Comparison of ENCODE assay signal across 27 cellular contexts in the genomic region with DNA sequence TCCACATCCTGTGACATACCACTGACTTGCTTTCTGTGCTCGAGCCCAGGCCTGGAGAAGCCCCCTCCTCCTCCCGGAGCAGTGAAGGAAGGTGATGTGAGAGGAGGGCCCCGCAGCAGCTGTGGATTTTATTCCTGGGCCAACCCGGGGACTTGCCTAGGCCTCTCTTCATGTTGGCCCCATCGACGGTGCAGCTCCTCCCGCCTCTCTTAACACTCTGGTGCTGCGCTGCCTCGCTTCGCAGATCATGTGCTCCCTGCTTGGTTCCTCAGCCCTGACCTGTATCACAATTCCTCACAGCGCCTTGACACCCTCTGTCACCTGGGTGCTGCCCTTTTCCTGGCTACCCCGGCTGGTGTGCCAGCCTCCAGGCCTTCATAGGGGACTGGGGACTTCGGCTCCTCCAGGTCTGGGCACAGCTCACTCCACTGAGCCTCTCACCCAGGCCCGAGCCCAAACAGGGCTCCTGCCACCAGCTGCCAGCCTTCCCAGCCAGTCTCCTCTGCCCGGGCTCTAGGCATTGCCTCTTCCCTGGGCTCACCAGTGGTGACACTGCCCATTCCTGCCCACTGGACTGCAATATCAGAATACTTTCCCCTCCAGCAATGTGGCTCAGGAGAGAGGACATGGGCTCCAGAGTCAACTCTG. TPM values are rescaled to one million over a fixed set of nuclear protein-coding genes. Genes with fewer than 3 reads are reported as not detected.
DNase-seq lines count a peak whose midpoint lies in the region; ATAC-seq and TF ChIP-seq lines count a peak whose summit lies in the region.
"Had no signal": no experiment of that assay in that cellular context is flagged by ENCODE, and none has a peak within 500 bp of the region (broad histone marks: within the 10 kb centered on the region; RNA-seq: fewer than 3 reads in every experiment).

No MANE protein-coding gene starts in this region.

- H3K9me3 Mint-ChIP-seq in IgD-negative memory B cell (no peaks in the 10 kb centered on the region), nephron progenitor cell (no peaks in the 10 kb centered on the region)
- no peaks in the 10 kb centered on the region for H3K9me3 Mint-ChIP-seq in dendritic cell treated with granulocyte-macrophage colony-stimulating factor and Interleukin-4, amounts not matched to agents 40 ng/mL and 50 ng/mL, for 4 days
- H3K9me3 Mint-ChIP-seq in stimulated activated naive B cell treated with anti-CD40 and anti-IgM and Interleukin-4, amounts not matched to agents 10 μg/mL and 1 μg/mL and 100 μg/mL, for 72 hours = no peaks in the 10 kb centered on the region
- H3K9me3 Mint-ChIP-seq: activated naive CD8-positive, alpha-beta T cell treated with anti-CD3 and anti-CD28 coated beads, Interleukin-2, amount 10 ng/mL, durations not matched to agents 7 days and 5 days; CD4-positive, CD25-positive, alpha-beta regulatory T cell; central memory CD8-positive, alpha-beta T cell had no signal

- DNase-seq in nephron progenitor cell = peak; percentile 30
- no peak for DNase-seq in stimulated activated naive B cell treated with anti-CD40 and anti-IgM and Interleukin-4, amounts not matched to agents 10 μg/mL and 1 μg/mL and 100 μg/mL, for 72 hours
- DNase-seq in ecto neural progenitor cell (ENCODE audit: low spot score) = no peak
- no peak for DNase-seq in T1000 (lab: John Stamatoyannopoulos, UW)
- no peak for DNase-seq in ACHN
- DNase-seq: activated CD4-positive, alpha-beta T cell treated with anti-CD3 and anti-CD28 coated beads for 4 hours; activated effector memory CD4-positive, alpha-beta T cell treated with anti-CD3 and anti-CD28 coated beads, Interleukin-2, amount 50 U/mL, for 16 hours; activated naive CD8-positive, alpha-beta T cell treated with anti-CD3 and anti-CD28 coated beads, Interleukin-2, amount 10 ng/mL, durations not matched to agents 7 days and 5 days; CD4-positive, CD25-positive, alpha-beta regulatory T cell; dermis blood vessel endothelial cell; foreskin melanocyte; heart left ventricle; kidney glomerular epithelial cell; NCI-H1092; NCI-H1694 treated with DMSO at 0.1 percent for 48 hours; NCI-H446; NCI-H748 treated with DMSO at 0.1 percent for 48 hours; stimulated activated CD4-positive, alpha-beta T cell treated with anti-CD3 and anti-CD28 coated beads, Interleukin-12 subunit alpha, Interleukin-12 subunit beta, amount 100 ng/mL, for 4 hours; stimulated activated CD4-positive, alpha-beta T cell treated with anti-CD3 and anti-CD28 coated beads, Interleukin-4, amount 100 ng/mL, for 24 hours; T-helper 9 cell; transverse colon had no signal

- no peak for TF ChIP-seq CTCF in nephron progenitor cell (IDR thresholded peaks at IDR 0.05)

- ATAC-seq in stimulated activated naive B cell treated with anti-CD40 and anti-IgM and Interleukin-4, amounts not matched to agents 10 μg/mL and 1 μg/mL and 100 μg/mL, for 72 hours (replicated peaks) = peak in 1 of 2 donors; percentile 35
- ATAC-seq: HCT116, heart left ventricle, sciatic nerve had no signal

- H3K27me3 Mint-ChIP-seq in IgD-negative memory B cell (peaks cover 2% of the 10 kb centered on the region), nephron progenitor cell (ENCODE audit: low read depth, poor library complexity) (peaks cover 19% of the 10 kb centered on the region)
- peaks cover 22% of the 10 kb centered on the region for H3K27me3 Mint-ChIP-seq in dendritic cell treated with granulocyte-macrophage colony-stimulating factor and Interleukin-4, amounts not matched to agents 40 ng/mL and 50 ng/mL, for 4 days
- H3K27me3 Mint-ChIP-seq in stimulated activated naive B cell treated with anti-CD40 and anti-IgM and Interleukin-4, amounts not matched to agents 10 μg/mL and 1 μg/mL and 100 μg/mL, for 72 hours = peaks cover 5 to 7% of the 10 kb centered on the region in 2 donors

- no peaks in the 10 kb centered on the region for H3K36me3 Mint-ChIP-seq in IgD-negative memory B cell
- H3K36me3 Mint-ChIP-seq in dendritic cell treated with granulocyte-macrophage colony-stimulating factor and Interleukin-4, amounts not matched to agents 40 ng/mL and 50 ng/mL, for 4 days (ENCODE audit: low read depth) = no peaks in the 10 kb centered on the region
- no peaks in the 10 kb centered on the region for H3K36me3 Mint-ChIP-seq in nephron progenitor cell (ENCODE audit: low read depth)
- H3K36me3 Mint-ChIP-seq in stimulated activated naive B cell treated with anti-CD40 and anti-IgM and Interleukin-4, amounts not matched to agents 10 μg/mL and 1 μg/mL and 100 μg/mL, for 72 hours = no peaks in the 10 kb centered on the region
- H3K36me3 Mint-ChIP-seq: activated naive CD8-positive, alpha-beta T cell treated with anti-CD3 and anti-CD28 coated beads, Interleukin-2, amount 10 ng/mL, durations not matched to agents 7 days and 5 days; CD4-positive, CD25-positive, alpha-beta regulatory T cell had no signal

- peak overlapping the region; percentile 29 to 75 (median 75) for H3K27ac Mint-ChIP-seq in IgD-negative memory B cell
- peak overlapping the region; percentile 74 for H3K27ac Mint-ChIP-seq in dendritic cell treated with granulocyte-macrophage colony-stimulating factor and Interleukin-4, amounts not matched to agents 40 ng/mL and 50 ng/mL, for 4 days
- H3K27ac Mint-ChIP-seq in nephron progenitor cell = peak overlapping the region; percentile 80
- H3K27ac Mint-ChIP-seq in stimulated activated naive B cell treated with anti-CD40 and anti-IgM and Interleukin-4, amounts not matched to agents 10 μg/mL and 1 μg/mL and 100 μg/mL, for 72 hours = peak overlapping the region; percentile 49
- H3K27ac Mint-ChIP-seq: activated naive CD8-positive, alpha-beta T cell treated with anti-CD3 and anti-CD28 coated beads, Interleukin-2, amount 10 ng/mL, durations not matched to agents 7 days and 5 days; CD4-positive, CD25-positive, alpha-beta regulatory T cell; progenitor cell of endocrine pancreas had no signal

- H3K4me3 Mint-ChIP-seq in IgD-negative memory B cell = peak overlapping the region in 1 of 4 donors; percentile 24
- no peak overlapping the region for H3K4me3 Mint-ChIP-seq in dendritic cell treated with granulocyte-macrophage colony-stimulating factor and Interleukin-4, amounts not matched to agents 40 ng/mL and 50 ng/mL, for 4 days
- H3K4me3 Mint-ChIP-seq in nephron progenitor cell = no peak overlapping the region
- no peak overlapping the region for H3K4me3 Mint-ChIP-seq in stimulated activated naive B cell treated with anti-CD40 and anti-IgM and Interleukin-4, amounts not matched to agents 10 μg/mL and 1 μg/mL and 100 μg/mL, for 72 hours
- H3K4me3 Mint-ChIP-seq: activated naive CD8-positive, alpha-beta T cell treated with anti-CD3 and anti-CD28 coated beads, Interleukin-2, amount 10 ng/mL, durations not matched to agents 7 days and 5 days; CD4-positive, CD25-positive, alpha-beta regulatory T cell; central memory CD8-positive, alpha-beta T cell had no signal

- H3K4me1 Mint-ChIP-seq in IgD-negative memory B cell (peaks cover 18 to 37% (median 25%) of the 10 kb centered on the region in 3 donors), nephron progenitor cell (peaks cover 97% of the 10 kb centered on the region)
- peaks cover 64% of the 10 kb centered on the region for H3K4me1 Mint-ChIP-seq in dendritic cell treated with granulocyte-macrophage colony-stimulating factor and Interleukin-4, amounts not matched to agents 40 ng/mL and 50 ng/mL, for 4 days (ENCODE audit: low read depth)
- H3K4me1 Mint-ChIP-seq in stimulated activated naive B cell treated with anti-CD40 and anti-IgM and Interleukin-4, amounts not matched to agents 10 μg/mL and 1 μg/mL and 100 μg/mL, for 72 hours = peaks cover 48 to 68% of the 10 kb centered on the region in 2 donors
- H3K4me1 Mint-ChIP-seq: CD4-positive, CD25-positive, alpha-beta regulatory T cell; central memory CD8-positive, alpha-beta T cell had no signal

- intact Hi-C loops in dendritic cell treated with granulocyte-macrophage colony-stimulating factor and Interleukin-4, amounts not matched to agents 40 ng/mL and 50 ng/mL, for 4 days (cut with micrococcal nuclease) = no loop called here

- in situ Hi-C loops in ACHN (cut with HindIII; ENCODE audit: low pct_ligation_motif_present, low pct_unique_long_range_greater_than_20kb, low sequenced_read_pairs) = no loop called here

RNA-seq across cellular contexts. Expression of a gene that starts 21.5 kb away (rescaled TPM):
- 20.0 TPM for polyA plus RNA-seq in IgD-negative memory B cell
